21 cellular contexts compared by ENCODE assay signal in genomic region chr20:48691523-48691922, GRCh38.
A peak's percentile ranks its signal among the peaks of the same experiment; 100 is the strongest.
DNase-seq lines count a peak whose midpoint lies in the region; ATAC-seq and TF ChIP-seq lines count a peak whose summit lies in the region.
"Had no signal": no experiment of that assay in that cellular context is flagged by ENCODE, and none has a peak within 500 bp of the region (broad histone marks: within the 10 kb centered on the region; RNA-seq: fewer than 3 reads in every experiment).

No MANE protein-coding gene starts in this region.

- ATAC-seq in CD8-positive, alpha-beta T cell: no peak
- ATAC-seq: activated CD8-positive, alpha-beta memory T cell treated with anti-CD3 and anti-CD28 coated beads, Interleukin-2, amount 10 ng/mL, durations not matched to agents 7 days and 5 days; activated naive CD4-positive, alpha-beta T cell treated with anti-CD3 and anti-CD28 coated beads, Interleukin-2, amount 50 U/mL, for 72 hours; GM12878 had no signal

- POLR2A ChIA-PET in CD8-positive, alpha-beta T cell (lab: Charles Lee): no interaction called here

- H3K79me2 ChIP-seq in fibroblast of lung (ENCODE audit: control insufficient read depth, insufficient read depth, low read length): no peaks in the 10 kb centered on the region
- H3K79me2 ChIP-seq in neural progenitor cell (ENCODE audit: low read depth): no peaks in the 10 kb centered on the region
- no peaks in the 10 kb centered on the region for H3K79me2 ChIP-seq in smooth muscle cell (ENCODE audit: low read depth)

- peaks cover 87% of the 10 kb centered on the region for H3K36me3 Mint-ChIP-seq in CD8-positive, alpha-beta T cell
- H3K36me3 Mint-ChIP-seq in neural progenitor cell (peaks cover 34% of the 10 kb centered on the region), osteocyte (ENCODE audit: unreplicated experiment) (peaks cover 8% of the 10 kb centered on the region)
- H3K36me3 Mint-ChIP-seq: activated naive CD4-positive, alpha-beta T cell treated with anti-CD3 and anti-CD28 coated beads, Interleukin-2, amount 50 U/mL, for 72 hours had no signal

- no peak for DNase-seq in CD8-positive, alpha-beta T cell
- peak; percentile 35 for DNase-seq in NCI-H1105 treated with DMSO at 0.1 percent for 48 hours (lab: John Stamatoyannopoulos, UW)
- peak in 1 of 2 donors; percentile 80 for DNase-seq in fibroblast of lung (ENCODE audit: low read depth in 2 of 2)
- no peak for DNase-seq in neural progenitor cell (ENCODE audit: low spot score)
- DNase-seq in UCSD-AML1 (lab: John Stamatoyannopoulos, UW; ENCODE audit: unreplicated experiment): no peak
- DNase-seq in NCI-H748 (lab: John Stamatoyannopoulos, UW; ENCODE audit: unreplicated experiment): no peak
- DNase-seq in smooth muscle cell (lab: John Stamatoyannopoulos, UW; ENCODE audit: unreplicated experiment): no peak
- no peak for DNase-seq in osteocyte (ENCODE audit: extremely low spot score, unreplicated experiment)
- DNase-seq: activated CD8-positive, alpha-beta memory T cell treated with anti-CD3 and anti-CD28 coated beads, Interleukin-2, amount 10 ng/mL, durations not matched to agents 7 days and 5 days; CD4-positive, alpha-beta T cell; kidney; mammary epithelial cell; NCI-H1048; NCI-H2081 treated with DMSO at 0.1 percent for 48 hours; NCI-H524 treated with DMSO at 0.1 percent for 48 hours; stimulated activated naive CD4-positive, alpha-beta T cell treated with Interleukin-2 at 50 U/mL for 16 hours; SW 1271 had no signal

- 90% methylated on average over 7 of the region's 7 CpGs for WGBS in smooth muscle cell (ENCODE audit: low lambda C conversion rate)

- no peaks in the 10 kb centered on the region for H3K27me3 ChIP-seq in CD8-positive, alpha-beta T cell (ENCODE audit: insufficient read depth, low read length)
- H3K27me3 ChIP-seq in fibroblast of lung (ENCODE audit: control insufficient read depth, insufficient read depth, low read length) (no peaks in the 10 kb centered on the region), neural progenitor cell (no peaks in the 10 kb centered on the region), smooth muscle cell (ENCODE audit: low read depth) (no peaks in the 10 kb centered on the region)
- H3K27me3 ChIP-seq: tibial nerve had no signal

- CTCF ChIA-PET in CD8-positive, alpha-beta T cell (lab: Charles Lee): no interaction called here

- H3K9me3 ChIP-seq in CD8-positive, alpha-beta T cell (ENCODE audit: low read length): no peaks in the 10 kb centered on the region
- H3K9me3 ChIP-seq in fibroblast of lung (ENCODE audit: control insufficient read depth, insufficient read depth, low read depth, low read length) (no peaks in the 10 kb centered on the region), neural progenitor cell (ENCODE audit: low read depth) (no peaks in the 10 kb centered on the region), smooth muscle cell (replicated peaks; ENCODE audit: low read depth) (no peaks in the 10 kb centered on the region)
- H3K9me3 ChIP-seq: tibial nerve had no signal

- no peaks in the 10 kb centered on the region for H3K9me3 Mint-ChIP-seq in CD8-positive, alpha-beta T cell
- H3K9me3 Mint-ChIP-seq in neural progenitor cell: no peaks in the 10 kb centered on the region
- H3K9me3 Mint-ChIP-seq in osteocyte (ENCODE audit: unreplicated experiment): no peaks in the 10 kb centered on the region
- H3K9me3 Mint-ChIP-seq: activated naive CD4-positive, alpha-beta T cell treated with anti-CD3 and anti-CD28 coated beads, Interleukin-2, amount 50 U/mL, for 72 hours; CD4-positive, alpha-beta T cell had no signal

- no peak for TF ChIP-seq CTCF in CD8-positive, alpha-beta T cell (IDR thresholded peaks at IDR 0.05)
- TF ChIP-seq CTCF in fibroblast of lung (conservative IDR thresholded peaks at IDR 0.05 in 1 of 2, IDR thresholded peaks at IDR 0.05 in 1 of 2; ENCODE audit: low read depth in 1 of 2, low read length in 2 of 2) (no peak), neural progenitor cell (IDR thresholded peaks at IDR 0.05) (no peak), smooth muscle cell (IDR thresholded peaks at IDR 0.05; ENCODE audit: borderline replicate concordance, insufficient read depth, poor library complexity, severe bottlenecking) (no peak), osteocyte (IDR thresholded peaks at IDR 0.05) (no peak)

- no peak overlapping the region for H3K4me3 ChIP-seq in CD8-positive, alpha-beta T cell (ENCODE audit: low read depth, low read length)
- H3K4me3 ChIP-seq in fibroblast of lung (replicated peaks in 1 of 4; ENCODE audit: control extremely low read depth in 1 of 4, insufficient read depth in 1 of 4, low read depth in 3 of 4, low read length in 4 of 4) (no peak overlapping the region), neural progenitor cell (no peak overlapping the region), smooth muscle cell (no peak overlapping the region)
- H3K4me3 ChIP-seq: coronary artery, GM12878, tibial nerve had no signal

- H3K27me3 Mint-ChIP-seq in CD8-positive, alpha-beta T cell (ENCODE audit: low read depth): no peaks in the 10 kb centered on the region
- H3K27me3 Mint-ChIP-seq in neural progenitor cell (ENCODE audit: insufficient read depth, low read depth) (no peaks in the 10 kb centered on the region), osteocyte (ENCODE audit: unreplicated experiment) (no peaks in the 10 kb centered on the region)
- H3K27me3 Mint-ChIP-seq: activated CD8-positive, alpha-beta memory T cell treated with anti-CD3 and anti-CD28 coated beads, Interleukin-2, amount 10 ng/mL, durations not matched to agents 7 days and 5 days; CD4-positive, alpha-beta T cell had no signal

- H3F3A ChIP-seq in neural progenitor cell (ENCODE audit: low read depth) (no peaks in the 10 kb centered on the region), smooth muscle cell (ENCODE audit: low read depth) (peaks cover 4% of the 10 kb centered on the region)

- peak overlapping the region; percentile 62 for H3K27ac Mint-ChIP-seq in CD8-positive, alpha-beta T cell
- H3K27ac Mint-ChIP-seq in neural progenitor cell: peak overlapping the region; percentile 80
- H3K27ac Mint-ChIP-seq in osteocyte (ENCODE audit: unreplicated experiment): no peak overlapping the region
- H3K27ac Mint-ChIP-seq: CD4-positive, alpha-beta T cell had no signal

- H2AFZ ChIP-seq in fibroblast of lung (ENCODE audit: low read length): no peak overlapping the region
- no peak overlapping the region for H2AFZ ChIP-seq in neural progenitor cell (replicated peaks)
- no peak overlapping the region for H2AFZ ChIP-seq in smooth muscle cell (ENCODE audit: low read depth)

- H3K4me1 ChIP-seq in CD8-positive, alpha-beta T cell (ENCODE audit: insufficient read depth, low read length): peaks cover 16% of the 10 kb centered on the region
- peaks cover 5% of the 10 kb centered on the region for H3K4me1 ChIP-seq in fibroblast of lung (ENCODE audit: control insufficient read depth, extremely low read depth, insufficient read depth, low read length)
- H3K4me1 ChIP-seq in neural progenitor cell: peaks cover 6% of the 10 kb centered on the region
- H3K4me1 ChIP-seq in smooth muscle cell (ENCODE audit: low read depth): peaks cover 4% of the 10 kb centered on the region

- intact Hi-C loops in CD8-positive, alpha-beta T cell (cut with DNase I, micrococcal nuclease): no loop called here

- H3K4me2 ChIP-seq in fibroblast of lung (ENCODE audit: extremely low read depth, insufficient read depth, low read length): peak overlapping the region; percentile 52
- no peak overlapping the region for H3K4me2 ChIP-seq in neural progenitor cell
- no peak overlapping the region for H3K4me2 ChIP-seq in smooth muscle cell

- peaks cover 49% of the 10 kb centered on the region for H3K36me3 ChIP-seq in CD8-positive, alpha-beta T cell (ENCODE audit: insufficient read depth, low read length)
- H3K36me3 ChIP-seq in fibroblast of lung (ENCODE audit: control insufficient read depth, insufficient read depth, low read length) (no peaks in the 10 kb centered on the region), neural progenitor cell (no peaks in the 10 kb centered on the region), smooth muscle cell (ENCODE audit: low read depth) (no peaks in the 10 kb centered on the region)

- H3K27ac ChIP-seq in CD8-positive, alpha-beta T cell (ENCODE audit: low read depth, low read length): no peak overlapping the region
- H3K27ac ChIP-seq in fibroblast of lung (ENCODE audit: insufficient read depth, low read length) (peak overlapping the region; percentile 36), neural progenitor cell (no peak overlapping the region), smooth muscle cell (ENCODE audit: low read depth) (no peak overlapping the region)
- H3K27ac ChIP-seq: coronary artery, tibial nerve had no signal

- H3K4me3 Mint-ChIP-seq in CD8-positive, alpha-beta T cell: no peak overlapping the region
- no peak overlapping the region for H3K4me3 Mint-ChIP-seq in neural progenitor cell
- no peak overlapping the region for H3K4me3 Mint-ChIP-seq in osteocyte (ENCODE audit: unreplicated experiment)
- H3K4me3 Mint-ChIP-seq: activated CD8-positive, alpha-beta memory T cell treated with anti-CD3 and anti-CD28 coated beads, Interleukin-2, amount 10 ng/mL, durations not matched to agents 7 days and 5 days; CD4-positive, alpha-beta T cell had no signal

- no peaks in the 10 kb centered on the region for H4K20me1 ChIP-seq in fibroblast of lung (ENCODE audit: control insufficient read depth, extremely low read depth, insufficient read depth, low read length)
- no peaks in the 10 kb centered on the region for H4K20me1 ChIP-seq in neural progenitor cell (ENCODE audit: low read depth)
- no peaks in the 10 kb centered on the region for H4K20me1 ChIP-seq in smooth muscle cell (ENCODE audit: low read depth)

- no peak overlapping the region for H3K9ac ChIP-seq in fibroblast of lung (ENCODE audit: insufficient read depth, low read length)
- no peak overlapping the region for H3K9ac ChIP-seq in neural progenitor cell
- H3K9ac ChIP-seq in smooth muscle cell (ENCODE audit: low read depth): no peak overlapping the region

- peaks cover 29% of the 10 kb centered on the region for H3K4me1 Mint-ChIP-seq in CD8-positive, alpha-beta T cell (ENCODE audit: low read depth)
- peaks cover 20% of the 10 kb centered on the region for H3K4me1 Mint-ChIP-seq in neural progenitor cell
- H3K4me1 Mint-ChIP-seq in osteocyte (ENCODE audit: unreplicated experiment): peaks cover 2% of the 10 kb centered on the region
